In genomic region chr9:133040892-133041479, GRCh38 we compare ENCODE assay signal across 8 cellular contexts. TPM values are rescaled to one million over a fixed set of nuclear protein-coding genes. Genes with fewer than 3 reads are reported as not detected.
DNase-seq lines count a peak whose midpoint lies in the region; TF ChIP-seq lines count a peak whose summit lies in the region.
"Not testable (repeated sequence)": the region's sequence is repeated elsewhere in the genome, so short reads cannot be mapped to it uniquely, and the experiment has no call there.

No MANE protein-coding gene starts in this region.

- not testable (repeated sequence) for H2BK120ac ChIP-seq in H9 (ENCODE audit: low read depth, low read length, poor library complexity, severe bottlenecking)

- H4K20me1 ChIP-seq in H9 (ENCODE audit: control insufficient read depth, insufficient read depth, insufficient read length): not testable (repeated sequence)

- not testable (repeated sequence) for H3K4me2 ChIP-seq in H9 (ENCODE audit: insufficient read depth, insufficient read length, low read length)

- DNase-seq in H9: peak; percentile 57
- DNase-seq in NCI-H226: peak; percentile 21
- DNase-seq in astrocyte of the cerebellum (ENCODE audit: low read depth): not testable (repeated sequence)
- DNase-seq in foreskin fibroblast: peak in 1 of 2 donors; percentile 57
- DNase-seq in mucosa of gallbladder (ENCODE audit: low spot score): peak; percentile 25
- peak; percentile 68 for DNase-seq in stimulated activated CD8-positive, alpha-beta memory T cell treated with anti-CD3 and anti-CD28 coated beads, Interleukin-4, amount 100 ng/mL, for 48 hours

- H3K79me2 ChIP-seq in H9 (ENCODE audit: insufficient read depth, low read length): not testable (repeated sequence)

- not testable (repeated sequence) for H3K27me3 ChIP-seq in H9 (ENCODE audit: insufficient read depth, low read length)

- H3K23ac ChIP-seq in H9 (ENCODE audit: insufficient read length, low read depth, low read length): not testable (repeated sequence)

- H3K18ac ChIP-seq in H9 (ENCODE audit: insufficient read length, low read depth, low read length): not testable (repeated sequence)

- H2BK5ac ChIP-seq in H9 (ENCODE audit: insufficient read length, low read length): not testable (repeated sequence)

- H4K8ac ChIP-seq in H9 (replicated peaks; ENCODE audit: insufficient read length, low read depth, low read length): not testable (repeated sequence)

- H3K23me2 ChIP-seq in H9 (ENCODE audit: insufficient read length, low read depth, low read length, poor library complexity, severe bottlenecking): not testable (repeated sequence)

- not testable (repeated sequence) for H3K27ac ChIP-seq in C4-2B; H9 (ENCODE audit: insufficient read length, low read depth, low read length)

- not testable (repeated sequence) for H3K79me1 ChIP-seq in H9 (ENCODE audit: insufficient read depth, low read depth, low read length, poor library complexity, severe bottlenecking)

- H4K5ac ChIP-seq in H9 (ENCODE audit: insufficient read length, low read depth, low read length): not testable (repeated sequence)

- H3K4ac ChIP-seq in H9 (ENCODE audit: low read depth, low read length): not testable (repeated sequence)

- H3K4me3 Mint-ChIP-seq in H9: peak overlapping the region in 1 of 2 experiments; percentile 22; a peak in 1 of 5 replicates

- in situ Hi-C loops in astrocyte of the cerebellum (cut with HindIII; ENCODE audit: low sequenced_read_pairs): not testable (repeated sequence)

- H3K14ac ChIP-seq in H9 (ENCODE audit: insufficient read depth, low read length): not testable (repeated sequence)

- H3K27me3 Mint-ChIP-seq in H9 (ENCODE audit: low read depth): not testable (repeated sequence)

- H3K56ac ChIP-seq in H9 (ENCODE audit: insufficient read length, low read depth, low read length): not testable (repeated sequence)

- not testable (repeated sequence) for H3T11ph ChIP-seq in H9 (ENCODE audit: low read length)

- H4K91ac ChIP-seq in H9 (ENCODE audit: insufficient read length, low read depth, low read length): not testable (repeated sequence)

- H3K36me3 Mint-ChIP-seq in H9 (ENCODE audit: insufficient read depth in 1 of 3, low read depth in 3 of 3): peaks cover 34 to 51% (median 46%) of the 10 kb centered on the region in 3 experiments

- not testable (repeated sequence) for H2AFZ ChIP-seq in H9 (ENCODE audit: low read length)

- no CpG with 5 or more reads among the region's 12 CpGs for WGBS in H9 (ENCODE audit: extremely low coverage, insufficient read length, low lambda C conversion rate)

- H3K4me1 Mint-ChIP-seq in H9: not testable (repeated sequence)

- H3K4me3 ChIP-seq in WI38 (ENCODE audit: low read depth, low read length); astrocyte of the cerebellum (ENCODE audit: low read depth, low read length); foreskin fibroblast (ENCODE audit: low read depth in 1 of 2, low read length in 2 of 2): not testable (repeated sequence)

- not testable (repeated sequence) for H3K9me3 ChIP-seq in H9 (ENCODE audit: control insufficient read depth, low read depth, low read length)

- H3K9ac ChIP-seq in H9 (ENCODE audit: extremely low read depth, insufficient read length, low read length): not testable (repeated sequence)

- H2BK12ac ChIP-seq in H9 (ENCODE audit: insufficient read length, low read depth, low read length): not testable (repeated sequence)

- not testable (repeated sequence) for H3K9me3 Mint-ChIP-seq in H9

- H2BK15ac ChIP-seq in H9 (ENCODE audit: low read depth, low read length): not testable (repeated sequence)

- H2BK20ac ChIP-seq in H9 (ENCODE audit: low read depth, low read length, poor library complexity, severe bottlenecking): not testable (repeated sequence)

- peak; percentile 82 for TF ChIP-seq CTCF in C4-2B (conservative IDR thresholded peaks at IDR 0.05)
- peak; percentile 79 for TF ChIP-seq CTCF in H9 (conservative IDR thresholded peaks at IDR 0.05)
- TF ChIP-seq CTCF in WI38 (IDR thresholded peaks at IDR 0.05; ENCODE audit: low read depth, low read length): peak; percentile 68; the same call in 1 of the 2 replicates
- TF ChIP-seq CTCF in astrocyte of the cerebellum (IDR thresholded peaks at IDR 0.05; ENCODE audit: low read depth, low read length, missing control alignments): peak; percentile 59
- TF ChIP-seq CTCF in foreskin fibroblast (IDR thresholded peaks at IDR 0.05; ENCODE audit: low read depth, low read length): peak; percentile 50

- not testable (repeated sequence) for H3K27ac Mint-ChIP-seq in H9

- not testable (repeated sequence) for H2AK5ac ChIP-seq in H9 (ENCODE audit: insufficient read length, low read length)

- not testable (repeated sequence) for H3K4me1 ChIP-seq in H9 (ENCODE audit: insufficient read depth, low read length)

RNA-seq across cellular contexts. Expression of gene GTF3C5, which starts 10.2 kb away (rescaled TPM):
- total RNA-seq in H9 (2021): 85.5 and 88.9 TPM in 2 replicates
- total RNA-seq in mucosa of gallbladder: 58.8 TPM

RNA-seq across cellular contexts. Expression of gene CEL, which starts 20.8 kb away (rescaled TPM):
- 3.6 and 4.0 TPM in 2 replicates for total RNA-seq in H9 (2021)
- 11.9 TPM for total RNA-seq in mucosa of gallbladder
